10 cellular contexts compared by ENCODE assay signal in genomic region chr5:67182406-67182805, GRCh38. TPM values are rescaled to one million over a fixed set of nuclear protein-coding genes. Genes with fewer than 3 reads are reported as not detected.
DNase-seq lines count a peak whose midpoint lies in the region; ATAC-seq, FAIRE-seq and TF ChIP-seq lines count a peak whose summit lies in the region.
"Had no signal": no experiment of that assay in that cellular context is flagged by ENCODE, and none has a peak within 500 bp of the region (broad histone marks: within the 10 kb centered on the region; RNA-seq: fewer than 3 reads in every experiment).

No MANE protein-coding gene starts in this region.

- H3K36me3 Mint-ChIP-seq in CD4-positive, alpha-beta memory T cell, result peaks cover 4 to 9% of the 10 kb centered on the region in 2 donors

- H3K27ac Mint-ChIP-seq in CD4-positive, alpha-beta memory T cell, result peak overlapping the region in 4 of 7 donors; percentile 31 to 77 (median 59)

- peaks cover 36 to 65% (median 50%) of the 10 kb centered on the region in 4 donors for H3K4me1 Mint-ChIP-seq in CD4-positive, alpha-beta memory T cell

- POLR2A ChIA-PET in CD4-positive, alpha-beta memory T cell (lab: Charles Lee; ENCODE audit: partially characterized antibody), result interaction anchor here (1.6 to 11.2 kb wide), 2 partner anchors 9 to 17 kb away, joined by 4 to 109 read pairs; no protein-coding TSS in a partner anchor

- intact Hi-C loops in CD4-positive, alpha-beta memory T cell (cut with micrococcal nuclease), result loop anchor here (2.0 kb wide), 1 partner anchor 14 kb away; no protein-coding TSS in a partner anchor
- intact Hi-C loops in pancreas (cut with DNase I), result no loop called here

- TF ChIP-seq CTCF in foreskin keratinocyte (conservative IDR thresholded peaks at IDR 0.05), result no peak
- no peak for TF ChIP-seq CTCF in pancreas (IDR thresholded peaks at IDR 0.05)
- TF ChIP-seq CTCF in GM20000 (IDR thresholded peaks at IDR 0.05; ENCODE audit: extremely low read depth, missing control alignments), result no peak

- DNase-seq in CD4-positive, alpha-beta memory T cell, result no peak
- DNase-seq in T1000 (lab: John Stamatoyannopoulos, UW) (peak; percentile 13), foreskin keratinocyte (peak in 1 of 2 donors; percentile 41), pancreas (peak in 1 of 6 donors; percentile 44), GM20000 (ENCODE audit: low spot score) (no peak)

- peaks cover 0 to 10% (median 5%) of the 10 kb centered on the region in 8 donors for H3K9me3 Mint-ChIP-seq in CD4-positive, alpha-beta memory T cell

- H3K4me3 ChIP-seq in CD4-positive, alpha-beta memory T cell (ENCODE audit: low read length in 2 of 2), result no peak overlapping the region
- no peak overlapping the region for H3K4me3 ChIP-seq in pancreas
- H3K4me3 ChIP-seq: SJSA1 had no signal

- no peak for FAIRE-seq in pancreas (lab: Jason Lieb, UNC)
- FAIRE-seq: islet of Langerhans had no signal

- CTCF ChIA-PET in CD4-positive, alpha-beta memory T cell (lab: Charles Lee; ENCODE audit: partially characterized antibody), result interaction anchor here (1.7 to 4.5 kb wide), 3 partner anchors 15 to 27 kb away, joined by 4 to 27 read pairs (median 10); no protein-coding TSS in a partner anchor

- H3K27me3 Mint-ChIP-seq in CD4-positive, alpha-beta memory T cell, result no peaks in the 10 kb centered on the region

- H3K4me1 ChIP-seq in CD4-positive, alpha-beta memory T cell (ENCODE audit: insufficient read depth, low read length), result peaks cover 35% of the 10 kb centered on the region
- H3K4me1 ChIP-seq in foreskin keratinocyte (no peaks in the 10 kb centered on the region), pancreas (no peaks in the 10 kb centered on the region)
- H3K4me1 ChIP-seq: SJSA1 had no signal

- no peak overlapping the region for H3K27ac ChIP-seq in CD4-positive, alpha-beta memory T cell (ENCODE audit: low read depth, low read length)
- no peak overlapping the region for H3K27ac ChIP-seq in foreskin keratinocyte
- peak overlapping the region in 2 of 4 donors; percentile 10 to 40 for H3K27ac ChIP-seq in pancreas
- H3K27ac ChIP-seq: SJSA1 had no signal

- 36% methylated on average over 6 of the region's 6 CpGs for WGBS in pancreas, 2 donors

- H3K9me3 ChIP-seq in CD4-positive, alpha-beta memory T cell (ENCODE audit: control insufficient read depth in 1 of 2, low read length in 2 of 2), result peaks cover 0 to 2% of the 10 kb centered on the region in 2 donors
- H3K9me3 ChIP-seq in pancreas, result no peaks in the 10 kb centered on the region
- H3K9me3 ChIP-seq: SJSA1 had no signal

- ATAC-seq in foreskin keratinocyte (peak; percentile 70), pancreas (peak in 3 of 4 donors; percentile 57 to 92 (median 83)), GM21576 (IDR thresholded peaks at IDR 0.05; ENCODE audit: unreplicated experiment) (no peak), GM19397 (IDR thresholded peaks at IDR 0.05; ENCODE audit: unreplicated experiment) (no peak), HG02973 (IDR thresholded peaks at IDR 0.05; ENCODE audit: unreplicated experiment) (no peak)

- peak overlapping the region in 3 of 8 donors; percentile 23 to 82 (median 26) for H3K4me3 Mint-ChIP-seq in CD4-positive, alpha-beta memory T cell

- H3K27me3 ChIP-seq in CD4-positive, alpha-beta memory T cell (ENCODE audit: insufficient read depth, low read length), result no peaks in the 10 kb centered on the region
- H3K27me3 ChIP-seq in foreskin keratinocyte (no peaks in the 10 kb centered on the region), pancreas (no peaks in the 10 kb centered on the region)
- H3K27me3 ChIP-seq: SJSA1 had no signal

- H3K36me3 ChIP-seq in CD4-positive, alpha-beta memory T cell (ENCODE audit: insufficient read depth, low read length), result no peaks in the 10 kb centered on the region
- no peaks in the 10 kb centered on the region for H3K36me3 ChIP-seq in pancreas
- H3K36me3 ChIP-seq: SJSA1 had no signal

RNA-seq across cellular contexts. Expression of gene CD180, which starts 14.2 kb away (rescaled TPM):
- under 1 TPM; 0.50 to 0.52 TPM for total RNA-seq in CD4-positive, alpha-beta memory T cell
- polyA plus RNA-seq in CD4-positive, alpha-beta memory T cell, result under 1 TPM in 1 of 2 donors, not detected in 1; 0.25 TPM
- total RNA-seq in foreskin keratinocyte (not detected in 2 replicates), pancreas (1 to 10 TPM in 2 of 6 donors, under 1 TPM in 4; 0.04 to 2.9 (median 0.27) TPM)
- polyA plus RNA-seq in foreskin keratinocyte (not detected in 2 replicates), pancreas (under 1 TPM; 0.05 to 0.08 TPM)
- total RNA-seq: SJSA1 had no signal

Comparison
In these comparisons a context has a peak if more than half of its experiments do, and no peak if none do; other contexts are left out.
1. ATAC-seq: peak in foreskin keratinocyte (single experiment) and pancreas (3 of 4); none in GM21576 (single experiment), GM19397 (single experiment) and HG02973 (single experiment).